In the genomic region with DNA sequence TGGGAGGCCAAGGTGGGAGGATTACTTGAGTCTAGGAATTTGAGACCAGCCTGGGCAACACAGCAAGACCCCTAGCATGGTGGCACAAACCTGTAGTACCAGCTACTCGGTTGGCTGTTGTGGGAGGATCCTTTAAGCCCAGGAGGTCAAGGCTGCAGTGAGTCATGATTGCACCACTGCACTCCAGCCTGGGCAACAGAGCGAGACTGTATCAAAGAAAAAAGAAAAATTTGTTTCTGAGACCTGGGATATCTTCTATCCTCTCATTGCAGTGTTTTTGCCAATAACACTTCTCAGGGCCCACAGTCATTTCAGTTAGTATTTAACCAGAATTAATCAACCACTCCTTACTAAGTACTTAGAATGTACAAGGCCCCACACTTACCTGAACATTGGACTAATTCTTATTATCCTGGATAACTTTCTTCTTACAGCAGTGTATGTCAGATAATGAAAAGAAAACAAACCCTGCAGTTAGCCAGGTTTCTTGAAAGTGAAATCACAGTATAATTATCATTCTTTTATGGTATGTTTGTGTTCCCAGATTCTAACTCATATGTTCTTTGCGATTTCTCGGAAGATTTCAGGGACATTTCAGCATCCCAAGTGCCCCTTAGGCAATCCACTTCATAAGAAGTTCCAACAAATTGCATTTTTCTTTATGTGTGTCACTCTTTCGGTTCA, we compare ENCODE assay signal across 1 cellular context.
TF ChIP-seq lines count a peak whose summit lies in the region.

No MANE protein-coding gene starts in this region.

TF ChIP-seq in HepG2, 621 proteins besides CTCF, POLR2A, EP300 and RAD21 (continued from another document and continues in another):
- TF ChIP-seq, protein P1, sequence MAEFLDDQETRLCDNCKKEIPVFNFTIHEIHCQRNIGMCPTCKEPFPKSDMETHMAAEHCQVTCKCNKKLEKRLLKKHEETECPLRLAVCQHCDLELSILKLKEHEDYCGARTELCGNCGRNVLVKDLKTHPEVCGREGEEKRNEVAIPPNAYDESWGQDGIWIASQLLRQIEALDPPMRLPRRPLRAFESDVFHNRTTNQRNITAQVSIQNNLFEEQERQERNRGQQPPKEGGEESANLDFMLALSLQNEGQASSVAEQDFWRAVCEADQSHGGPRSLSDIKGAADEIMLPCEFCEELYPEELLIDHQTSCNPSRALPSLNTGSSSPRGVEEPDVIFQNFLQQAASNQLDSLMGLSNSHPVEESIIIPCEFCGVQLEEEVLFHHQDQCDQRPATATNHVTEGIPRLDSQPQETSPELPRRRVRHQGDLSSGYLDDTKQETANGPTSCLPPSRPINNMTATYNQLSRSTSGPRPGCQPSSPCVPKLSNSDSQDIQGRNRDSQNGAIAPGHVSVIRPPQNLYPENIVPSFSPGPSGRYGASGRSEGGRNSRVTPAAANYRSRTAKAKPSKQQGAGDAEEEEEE (CRISPR knock-in tag; IDR thresholded peaks at IDR 0.05; ENCODE audit: borderline replicate concordance), result no peak
- TF ChIP-seq ZNF121 (CRISPR knock-in tag; IDR thresholded peaks at IDR 0.05) (peak; percentile 98), SP5 (CRISPR knock-in tag; IDR thresholded peaks at IDR 0.05; ENCODE audit: borderline replicate concordance, low read depth) (peak; percentile 38; the same call in 1 of the 2 replicates), ZNF496 (CRISPR knock-in tag; IDR thresholded peaks at IDR 0.05; ENCODE audit: insufficient replicate concordance) (no peak), U2AF1 (optimal IDR thresholded peaks at IDR 0.05; ENCODE audit: low read depth, low read length) (no peak), ZNF138 (CRISPR knock-in tag; IDR thresholded peaks at IDR 0.05; ENCODE audit: low read depth) (no peak), CEBPG (CRISPR knock-in tag; IDR thresholded peaks at IDR 0.05) (peak; percentile 60), ZNF234 (CRISPR knock-in tag; conservative IDR thresholded peaks at IDR 0.05) (no peak), MEF2D (CRISPR knock-in tag; IDR thresholded peaks at IDR 0.05) (no peak), RARA (CRISPR knock-in tag; IDR thresholded peaks at IDR 0.05) (peak; percentile 48; the same call in 1 of the 2 replicates), TOPORS (CRISPR knock-in tag; IDR thresholded peaks at IDR 0.05) (no peak), RCOR2 (CRISPR knock-in tag; IDR thresholded peaks at IDR 0.05) (0 out of 2 replicates have a peak, but pooled peaks have one; percentile 29), NR2F1 (CRISPR knock-in tag; IDR thresholded peaks at IDR 0.05) (peak; percentile 47 to 80; a peak in 2 of 4 replicates), ZNF180 (CRISPR knock-in tag; IDR thresholded peaks at IDR 0.05; ENCODE audit: borderline replicate concordance, low read depth) (no peak), HNF4A (CRISPR knock-in tag; IDR thresholded peaks at IDR 0.05) (0 out of 2 replicates have a peak, but pooled peaks have one; percentile 15), ZNF253 (CRISPR knock-in tag; IDR thresholded peaks at IDR 0.05; ENCODE audit: borderline replicate concordance) (no peak), ZNF766 (CRISPR knock-in tag; IDR thresholded peaks at IDR 0.05; ENCODE audit: borderline replicate concordance) (no peak), ZNF441 (CRISPR knock-in tag; IDR thresholded peaks at IDR 0.05; ENCODE audit: borderline replicate concordance) (no peak), NR2F6 (IDR thresholded peaks at IDR 0.05) (peak; percentile 63), NR2F6 (CRISPR knock-in tag; IDR thresholded peaks at IDR 0.05) (peak; percentile 81), NFKB2 (CRISPR knock-in tag; IDR thresholded peaks at IDR 0.05; ENCODE audit: borderline replicate concordance) (no peak), TGIF2 (CRISPR knock-in tag; IDR thresholded peaks at IDR 0.05) (no peak), SIN3B (IDR thresholded peaks at IDR 0.05; ENCODE audit: low read length) (no peak), ZNF430 (CRISPR knock-in tag; IDR thresholded peaks at IDR 0.05) (no peak), GFI1 (CRISPR knock-in tag; IDR thresholded peaks at IDR 0.05; ENCODE audit: borderline replicate concordance) (no peak), ZNF205 (CRISPR knock-in tag; IDR thresholded peaks at IDR 0.05) (no peak)
- TF ChIP-seq, protein P2, sequence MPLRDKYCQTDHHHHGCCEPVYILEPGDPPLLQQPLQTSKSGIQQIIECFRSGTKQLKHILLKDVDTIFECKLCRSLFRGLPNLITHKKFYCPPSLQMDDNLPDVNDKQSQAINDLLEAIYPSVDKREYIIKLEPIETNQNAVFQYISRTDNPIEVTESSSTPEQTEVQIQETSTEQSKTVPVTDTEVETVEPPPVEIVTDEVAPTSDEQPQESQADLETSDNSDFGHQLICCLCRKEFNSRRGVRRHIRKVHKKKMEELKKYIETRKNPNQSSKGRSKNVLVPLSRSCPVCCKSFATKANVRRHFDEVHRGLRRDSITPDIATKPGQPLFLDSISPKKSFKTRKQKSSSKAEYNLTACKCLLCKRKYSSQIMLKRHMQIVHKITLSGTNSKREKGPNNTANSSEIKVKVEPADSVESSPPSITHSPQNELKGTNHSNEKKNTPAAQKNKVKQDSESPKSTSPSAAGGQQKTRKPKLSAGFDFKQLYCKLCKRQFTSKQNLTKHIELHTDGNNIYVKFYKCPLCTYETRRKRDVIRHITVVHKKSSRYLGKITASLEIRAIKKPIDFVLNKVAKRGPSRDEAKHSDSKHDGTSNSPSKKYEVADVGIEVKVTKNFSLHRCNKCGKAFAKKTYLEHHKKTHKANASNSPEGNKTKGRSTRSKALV (CRISPR knock-in tag; IDR thresholded peaks at IDR 0.05), result no peak
- TF ChIP-seq, protein P3, sequence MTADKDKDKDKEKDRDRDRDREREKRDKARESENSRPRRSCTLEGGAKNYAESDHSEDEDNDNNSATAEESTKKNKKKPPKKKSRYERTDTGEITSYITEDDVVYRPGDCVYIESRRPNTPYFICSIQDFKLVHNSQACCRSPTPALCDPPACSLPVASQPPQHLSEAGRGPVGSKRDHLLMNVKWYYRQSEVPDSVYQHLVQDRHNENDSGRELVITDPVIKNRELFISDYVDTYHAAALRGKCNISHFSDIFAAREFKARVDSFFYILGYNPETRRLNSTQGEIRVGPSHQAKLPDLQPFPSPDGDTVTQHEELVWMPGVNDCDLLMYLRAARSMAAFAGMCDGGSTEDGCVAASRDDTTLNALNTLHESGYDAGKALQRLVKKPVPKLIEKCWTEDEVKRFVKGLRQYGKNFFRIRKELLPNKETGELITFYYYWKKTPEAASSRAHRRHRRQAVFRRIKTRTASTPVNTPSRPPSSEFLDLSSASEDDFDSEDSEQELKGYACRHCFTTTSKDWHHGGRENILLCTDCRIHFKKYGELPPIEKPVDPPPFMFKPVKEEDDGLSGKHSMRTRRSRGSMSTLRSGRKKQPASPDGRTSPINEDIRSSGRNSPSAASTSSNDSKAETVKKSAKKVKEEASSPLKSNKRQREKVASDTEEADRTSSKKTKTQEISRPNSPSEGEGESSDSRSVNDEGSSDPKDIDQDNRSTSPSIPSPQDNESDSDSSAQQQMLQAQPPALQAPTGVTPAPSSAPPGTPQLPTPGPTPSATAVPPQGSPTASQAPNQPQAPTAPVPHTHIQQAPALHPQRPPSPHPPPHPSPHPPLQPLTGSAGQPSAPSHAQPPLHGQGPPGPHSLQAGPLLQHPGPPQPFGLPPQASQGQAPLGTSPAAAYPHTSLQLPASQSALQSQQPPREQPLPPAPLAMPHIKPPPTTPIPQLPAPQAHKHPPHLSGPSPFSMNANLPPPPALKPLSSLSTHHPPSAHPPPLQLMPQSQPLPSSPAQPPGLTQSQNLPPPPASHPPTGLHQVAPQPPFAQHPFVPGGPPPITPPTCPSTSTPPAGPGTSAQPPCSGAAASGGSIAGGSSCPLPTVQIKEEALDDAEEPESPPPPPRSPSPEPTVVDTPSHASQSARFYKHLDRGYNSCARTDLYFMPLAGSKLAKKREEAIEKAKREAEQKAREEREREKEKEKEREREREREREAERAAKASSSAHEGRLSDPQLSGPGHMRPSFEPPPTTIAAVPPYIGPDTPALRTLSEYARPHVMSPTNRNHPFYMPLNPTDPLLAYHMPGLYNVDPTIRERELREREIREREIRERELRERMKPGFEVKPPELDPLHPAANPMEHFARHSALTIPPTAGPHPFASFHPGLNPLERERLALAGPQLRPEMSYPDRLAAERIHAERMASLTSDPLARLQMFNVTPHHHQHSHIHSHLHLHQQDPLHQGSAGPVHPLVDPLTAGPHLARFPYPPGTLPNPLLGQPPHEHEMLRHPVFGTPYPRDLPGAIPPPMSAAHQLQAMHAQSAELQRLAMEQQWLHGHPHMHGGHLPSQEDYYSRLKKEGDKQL (CRISPR knock-in tag; IDR thresholded peaks at IDR 0.05; ENCODE audit: low read depth), result no peak
- TF ChIP-seq, protein P4, sequence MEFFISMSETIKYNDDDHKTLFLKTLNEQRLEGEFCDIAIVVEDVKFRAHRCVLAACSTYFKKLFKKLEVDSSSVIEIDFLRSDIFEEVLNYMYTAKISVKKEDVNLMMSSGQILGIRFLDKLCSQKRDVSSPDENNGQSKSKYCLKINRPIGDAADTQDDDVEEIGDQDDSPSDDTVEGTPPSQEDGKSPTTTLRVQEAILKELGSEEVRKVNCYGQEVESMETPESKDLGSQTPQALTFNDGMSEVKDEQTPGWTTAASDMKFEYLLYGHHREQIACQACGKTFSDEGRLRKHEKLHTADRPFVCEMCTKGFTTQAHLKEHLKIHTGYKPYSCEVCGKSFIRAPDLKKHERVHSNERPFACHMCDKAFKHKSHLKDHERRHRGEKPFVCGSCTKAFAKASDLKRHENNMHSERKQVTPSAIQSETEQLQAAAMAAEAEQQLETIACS (CRISPR knock-in tag; IDR thresholded peaks at IDR 0.05), result no peak
- TF ChIP-seq, protein P5, sequence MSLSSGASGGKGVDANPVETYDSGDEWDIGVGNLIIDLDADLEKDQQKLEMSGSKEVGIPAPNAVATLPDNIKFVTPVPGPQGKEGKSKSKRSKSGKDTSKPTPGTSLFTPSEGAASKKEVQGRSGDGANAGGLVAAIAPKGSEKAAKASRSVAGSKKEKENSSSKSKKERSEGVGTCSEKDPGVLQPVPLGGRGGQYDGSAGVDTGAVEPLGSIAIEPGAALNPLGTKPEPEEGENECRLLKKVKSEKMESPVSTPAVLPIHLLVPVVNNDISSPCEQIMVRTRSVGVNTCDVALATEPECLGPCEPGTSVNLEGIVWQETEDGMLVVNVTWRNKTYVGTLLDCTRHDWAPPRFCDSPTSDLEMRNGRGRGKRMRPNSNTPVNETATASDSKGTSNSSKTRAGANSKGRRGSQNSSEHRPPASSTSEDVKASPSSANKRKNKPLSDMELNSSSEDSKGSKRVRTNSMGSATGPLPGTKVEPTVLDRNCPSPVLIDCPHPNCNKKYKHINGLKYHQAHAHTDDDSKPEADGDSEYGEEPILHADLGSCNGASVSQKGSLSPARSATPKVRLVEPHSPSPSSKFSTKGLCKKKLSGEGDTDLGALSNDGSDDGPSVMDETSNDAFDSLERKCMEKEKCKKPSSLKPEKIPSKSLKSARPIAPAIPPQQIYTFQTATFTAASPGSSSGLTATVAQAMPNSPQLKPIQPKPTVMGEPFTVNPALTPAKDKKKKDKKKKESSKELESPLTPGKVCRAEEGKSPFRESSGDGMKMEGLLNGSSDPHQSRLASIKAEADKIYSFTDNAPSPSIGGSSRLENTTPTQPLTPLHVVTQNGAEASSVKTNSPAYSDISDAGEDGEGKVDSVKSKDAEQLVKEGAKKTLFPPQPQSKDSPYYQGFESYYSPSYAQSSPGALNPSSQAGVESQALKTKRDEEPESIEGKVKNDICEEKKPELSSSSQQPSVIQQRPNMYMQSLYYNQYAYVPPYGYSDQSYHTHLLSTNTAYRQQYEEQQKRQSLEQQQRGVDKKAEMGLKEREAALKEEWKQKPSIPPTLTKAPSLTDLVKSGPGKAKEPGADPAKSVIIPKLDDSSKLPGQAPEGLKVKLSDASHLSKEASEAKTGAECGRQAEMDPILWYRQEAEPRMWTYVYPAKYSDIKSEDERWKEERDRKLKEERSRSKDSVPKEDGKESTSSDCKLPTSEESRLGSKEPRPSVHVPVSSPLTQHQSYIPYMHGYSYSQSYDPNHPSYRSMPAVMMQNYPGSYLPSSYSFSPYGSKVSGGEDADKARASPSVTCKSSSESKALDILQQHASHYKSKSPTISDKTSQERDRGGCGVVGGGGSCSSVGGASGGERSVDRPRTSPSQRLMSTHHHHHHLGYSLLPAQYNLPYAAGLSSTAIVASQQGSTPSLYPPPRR (CRISPR knock-in tag; IDR thresholded peaks at IDR 0.05; ENCODE audit: borderline replicate concordance), result no peak
- TF ChIP-seq, protein P6, sequence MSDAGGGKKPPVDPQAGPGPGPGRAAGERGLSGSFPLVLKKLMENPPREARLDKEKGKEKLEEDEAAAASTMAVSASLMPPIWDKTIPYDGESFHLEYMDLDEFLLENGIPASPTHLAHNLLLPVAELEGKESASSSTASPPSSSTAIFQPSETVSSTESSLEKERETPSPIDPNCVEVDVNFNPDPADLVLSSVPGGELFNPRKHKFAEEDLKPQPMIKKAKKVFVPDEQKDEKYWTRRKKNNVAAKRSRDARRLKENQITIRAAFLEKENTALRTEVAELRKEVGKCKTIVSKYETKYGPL (CRISPR knock-in tag; IDR thresholded peaks at IDR 0.05), result no peak
- TF ChIP-seq, protein P7, sequence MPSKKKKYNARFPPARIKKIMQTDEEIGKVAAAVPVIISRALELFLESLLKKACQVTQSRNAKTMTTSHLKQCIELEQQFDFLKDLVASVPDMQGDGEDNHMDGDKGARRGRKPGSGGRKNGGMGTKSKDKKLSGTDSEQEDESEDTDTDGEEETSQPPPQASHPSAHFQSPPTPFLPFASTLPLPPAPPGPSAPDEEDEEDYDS (CRISPR knock-in tag; IDR thresholded peaks at IDR 0.05), result no peak
- TF ChIP-seq, protein P8, sequence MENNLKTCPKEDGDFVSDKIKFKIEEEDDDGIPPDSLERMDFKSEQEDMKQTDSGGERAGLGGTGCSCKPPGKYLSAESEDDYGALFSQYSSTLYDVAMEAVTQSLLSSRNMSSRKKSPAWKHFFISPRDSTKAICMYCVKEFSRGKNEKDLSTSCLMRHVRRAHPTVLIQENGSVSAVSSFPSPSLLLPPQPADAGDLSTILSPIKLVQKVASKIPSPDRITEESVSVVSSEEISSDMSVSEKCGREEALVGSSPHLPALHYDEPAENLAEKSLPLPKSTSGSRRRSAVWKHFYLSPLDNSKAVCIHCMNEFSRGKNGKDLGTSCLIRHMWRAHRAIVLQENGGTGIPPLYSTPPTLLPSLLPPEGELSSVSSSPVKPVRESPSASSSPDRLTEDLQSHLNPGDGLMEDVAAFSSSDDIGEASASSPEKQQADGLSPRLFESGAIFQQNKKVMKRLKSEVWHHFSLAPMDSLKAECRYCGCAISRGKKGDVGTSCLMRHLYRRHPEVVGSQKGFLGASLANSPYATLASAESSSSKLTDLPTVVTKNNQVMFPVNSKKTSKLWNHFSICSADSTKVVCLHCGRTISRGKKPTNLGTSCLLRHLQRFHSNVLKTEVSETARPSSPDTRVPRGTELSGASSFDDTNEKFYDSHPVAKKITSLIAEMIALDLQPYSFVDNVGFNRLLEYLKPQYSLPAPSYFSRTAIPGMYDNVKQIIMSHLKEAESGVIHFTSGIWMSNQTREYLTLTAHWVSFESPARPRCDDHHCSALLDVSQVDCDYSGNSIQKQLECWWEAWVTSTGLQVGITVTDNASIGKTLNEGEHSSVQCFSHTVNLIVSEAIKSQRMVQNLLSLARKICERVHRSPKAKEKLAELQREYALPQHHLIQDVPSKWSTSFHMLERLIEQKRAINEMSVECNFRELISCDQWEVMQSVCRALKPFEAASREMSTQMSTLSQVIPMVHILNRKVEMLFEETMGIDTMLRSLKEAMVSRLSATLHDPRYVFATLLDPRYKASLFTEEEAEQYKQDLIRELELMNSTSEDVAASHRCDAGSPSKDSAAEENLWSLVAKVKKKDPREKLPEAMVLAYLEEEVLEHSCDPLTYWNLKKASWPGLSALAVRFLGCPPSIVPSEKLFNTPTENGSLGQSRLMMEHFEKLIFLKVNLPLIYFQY (CRISPR knock-in tag; IDR thresholded peaks at IDR 0.05; ENCODE audit: borderline replicate concordance), result no peak
- TF ChIP-seq, protein P9, sequence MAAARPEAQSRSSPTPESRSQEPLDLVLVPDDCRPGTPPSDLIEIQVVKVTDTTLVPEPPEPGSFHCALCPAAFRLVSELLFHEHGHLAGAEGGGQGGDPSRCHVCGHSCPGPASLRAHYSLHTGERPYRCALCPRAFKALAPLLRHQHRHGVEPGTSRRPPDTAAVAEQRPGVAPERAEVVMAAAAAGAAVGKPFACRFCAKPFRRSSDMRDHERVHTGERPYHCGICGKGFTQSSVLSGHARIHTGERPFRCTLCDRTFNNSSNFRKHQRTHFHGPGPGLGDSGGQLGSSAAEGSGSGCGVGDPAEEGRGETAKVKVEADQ (CRISPR knock-in tag; IDR thresholded peaks at IDR 0.05; ENCODE audit: borderline replicate concordance), result no peak
